ENCODE assay signal across 15 cellular contexts in the genomic region with DNA sequence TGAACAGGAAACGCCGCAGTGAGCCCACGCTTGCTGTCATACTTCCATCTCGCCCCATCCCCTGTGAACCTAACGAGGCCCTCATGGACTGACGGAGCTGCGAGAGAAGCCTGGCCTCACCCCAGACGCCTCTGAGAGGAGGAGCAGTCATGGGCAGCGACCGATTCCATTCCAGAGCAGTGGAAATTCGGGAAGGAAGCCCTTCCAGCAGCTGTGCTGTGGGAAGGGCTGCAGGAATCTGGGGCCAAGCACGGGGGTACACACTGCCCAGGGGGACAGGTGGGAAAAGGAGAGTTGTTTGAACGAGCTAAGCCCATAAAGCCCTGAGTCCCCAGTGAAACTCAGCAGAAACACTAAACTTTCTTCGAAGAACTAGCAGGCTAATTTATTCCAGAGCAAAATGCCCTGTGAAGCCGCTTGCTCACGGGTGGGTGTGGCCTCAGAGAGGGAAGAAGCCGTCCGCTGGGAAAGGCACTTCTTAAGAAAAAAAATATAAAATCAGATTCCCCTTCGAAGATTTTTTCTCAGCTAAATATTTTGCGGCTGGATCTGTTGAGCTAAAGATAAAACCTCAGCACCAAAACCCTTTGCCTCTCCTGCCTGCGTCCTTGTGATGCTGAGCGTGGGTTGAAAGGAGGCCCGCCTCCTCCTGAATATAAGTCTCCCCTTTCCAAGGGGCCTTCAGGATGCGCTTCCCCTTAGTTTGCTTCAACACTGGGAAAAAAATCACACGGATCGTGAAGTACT. TPM values are rescaled to one million over a fixed set of nuclear protein-coding genes. Genes with fewer than 3 reads are reported as not detected.
DNase-seq lines count a peak whose midpoint lies in the region; ATAC-seq, FAIRE-seq and TF ChIP-seq lines count a peak whose summit lies in the region.
"Had no signal": no experiment of that assay in that cellular context is flagged by ENCODE, and none has a peak within 500 bp of the region (broad histone marks: within the 10 kb centered on the region; RNA-seq: fewer than 3 reads in every experiment).

No MANE protein-coding gene starts in this region.

- 55% methylated on average over 26 of the region's 26 CpGs; no CpG with 5 or more reads in 1 of the 2 experiments for WGBS in H1 (ENCODE audit: extremely low coverage in 1 of 2, insufficient coverage in 1 of 2, insufficient read length in 1 of 2, insufficient replicate concordance in 2 of 2, low coverage in 1 of 2, low lambda C conversion rate in 2 of 2, missing lambda C conversion rate in 1 of 2), 2 experiments

- H3K27me3 ChIP-seq in H1 (replicated peaks in 1 of 4; ENCODE audit: control insufficient read depth in 3 of 4, extremely low read depth in 1 of 4, insufficient read depth in 3 of 4, low read length in 3 of 4) = peaks cover 0 to 27% (median 23%) of the 10 kb centered on the region in 4 experiments; a peak in 6 of 7 replicates
- peaks cover 0 to 20% of the 10 kb centered on the region in 2 donors for H3K27me3 ChIP-seq in left lung
- H3K27me3 ChIP-seq in tibial artery = peaks cover 0 to 11% of the 10 kb centered on the region in 2 donors
- H3K27me3 ChIP-seq: breast epithelium, upper lobe of left lung had no signal

- H3K27ac ChIP-seq in H1 (ENCODE audit: low read depth, low read length) (no peak overlapping the region), left lung (no peak overlapping the region), tibial artery (no peak overlapping the region)
- H3K27ac ChIP-seq: breast epithelium, esophagus muscularis mucosa, upper lobe of left lung had no signal

- POLR2A ChIA-PET in H1 (lab: Charles Lee; ENCODE audit: partially characterized antibody) = interaction anchor here (0.7 kb wide), 1 partner anchor 9 kb away, joined by 3 read pairs; no protein-coding TSS in a partner anchor

- no peak overlapping the region for H2BK20ac ChIP-seq in H1 (ENCODE audit: low read length)

- TF ChIP-seq EP300 in H1 (IDR thresholded peaks at IDR 0.05; ENCODE audit: borderline replicate concordance in 1 of 2, low read depth in 2 of 2, low read length in 2 of 2) = no peak

- H2BK120ac ChIP-seq in H1 (replicated peaks; ENCODE audit: low read depth, low read length) = no peak overlapping the region

- H3K14ac ChIP-seq in H1 (ENCODE audit: insufficient read length) = no peak overlapping the region

- peaks cover 0 to 4% of the 10 kb centered on the region in 2 experiments for H4K20me1 ChIP-seq in H1 (replicated peaks in 1 of 2; ENCODE audit: control insufficient read depth in 1 of 2, insufficient read depth in 2 of 2, low read length in 2 of 2)

- H3K36me3 ChIP-seq in H1 (ENCODE audit: control insufficient read depth in 2 of 4, insufficient read depth in 4 of 4, low read length in 3 of 4) = no peaks in the 10 kb centered on the region
- peaks cover 0 to 29% of the 10 kb centered on the region in 2 donors for H3K36me3 ChIP-seq in left lung
- H3K36me3 ChIP-seq in tibial artery = peaks cover 18 to 28% (median 24%) of the 10 kb centered on the region in 3 donors
- H3K36me3 ChIP-seq: breast epithelium had no signal

- no peak overlapping the region for H3K9ac ChIP-seq in H1 (replicated peaks in 1 of 4; ENCODE audit: extremely low read depth in 1 of 4, low read depth in 3 of 4, low read length in 3 of 4)

- H2BK12ac ChIP-seq in H1 (ENCODE audit: low read depth, low read length) = no peak overlapping the region

- H3K4me1 ChIP-seq in H1 (replicated peaks in 1 of 4; ENCODE audit: control insufficient read depth in 3 of 4, insufficient read depth in 4 of 4, low read length in 3 of 4) (peaks cover 0 to 8% (median 3%) of the 10 kb centered on the region in 4 experiments; a peak in 4 of 7 replicates), left lung (peaks cover 0 to 13% of the 10 kb centered on the region in 2 donors), tibial artery (peaks cover 0 to 18% (median 10%) of the 10 kb centered on the region in 4 donors)
- H3K4me1 ChIP-seq: breast epithelium had no signal

- no peak overlapping the region for H4K5ac ChIP-seq in H1 (ENCODE audit: insufficient read length, low read depth, low read length)

- TF ChIP-seq CTCF in H1 (IDR thresholded peaks at IDR 0.05; ENCODE audit: control extremely low read depth in 1 of 3, insufficient read depth in 1 of 3, low read depth in 1 of 3, low read length in 3 of 3) = no peak
- TF ChIP-seq CTCF in left lung (IDR thresholded peaks at IDR 0.05) = no peak
- no peak for TF ChIP-seq CTCF in tibial artery (IDR thresholded peaks at IDR 0.05)

- TF ChIP-seq RAD21 in H1 (IDR thresholded peaks at IDR 0.05 in 1 of 2, conservative IDR thresholded peaks at IDR 0.05 in 1 of 2; ENCODE audit: low read depth in 2 of 2, low read length in 2 of 2) = no peak

- ATAC-seq in left cardiac atrium (peak; percentile 33 to 45), left lung (peak; percentile 21), GM19351 (IDR thresholded peaks at IDR 0.05; ENCODE audit: unreplicated experiment) (no peak)

- H3K79me1 ChIP-seq in H1 (ENCODE audit: low read depth, low read length) = no peaks in the 10 kb centered on the region

- H3K4me3 ChIP-seq in H1 (ENCODE audit: extremely low read depth in 1 of 4, insufficient read depth in 2 of 4, low read depth in 3 of 4, low read length in 4 of 4) = peak overlapping the region; percentile 20 to 59 (median 41)
- H3K4me3 ChIP-seq in left lung = no peak overlapping the region
- peak overlapping the region; percentile 8 for H3K4me3 ChIP-seq in tibial artery
- H3K4me3 ChIP-seq: upper lobe of left lung had no signal

- TF ChIP-seq POLR2A in H1 (IDR thresholded peaks at IDR 0.05; ENCODE audit: control extremely low read depth in 1 of 2, low read depth in 2 of 2, low read length in 2 of 2) = no peak

- no peak overlapping the region for H3K18ac ChIP-seq in H1 (ENCODE audit: extremely low read depth, low read length)

- no peaks in the 10 kb centered on the region for H3K79me2 ChIP-seq in H1 (ENCODE audit: control insufficient read depth in 1 of 2, insufficient read depth in 2 of 2, low read length in 2 of 2)

- DNase-seq in left cardiac atrium (peak; percentile 23), cardiac septum (ENCODE audit: low spot score) (no peak), H1 (ENCODE audit: low read depth in 1 of 2, low spot score in 2 of 2) (no peak), left lung (no peak), tibial artery (no peak), HTR-8/SVneo (ENCODE audit: insufficient read length, low spot score) (no peak), OCI-M1 (lab: John Stamatoyannopoulos, UW) (no peak)
- DNase-seq: GDM1, MV-4-11, NCI-H446 had no signal

- no peak for FAIRE-seq in H1 (lab: Jason Lieb, UNC)
- FAIRE-seq in HTR-8/SVneo (lab: Jason Lieb, UNC) = no peak
- FAIRE-seq: TTC549 had no signal

- no peak overlapping the region for H2AFZ ChIP-seq in H1 (ENCODE audit: low read length)

- H2AK5ac ChIP-seq in H1 (ENCODE audit: low read depth, low read length) = no peak overlapping the region

- peaks cover 5% of the 10 kb centered on the region; the same call in 1 of the 2 replicates for H3K23me2 ChIP-seq in H1 (ENCODE audit: low read depth, low read length)

- no peak overlapping the region for H3K56ac ChIP-seq in H1 (replicated peaks; ENCODE audit: insufficient read length, low read depth, low read length)

- H2BK15ac ChIP-seq in H1 (ENCODE audit: low read length) = no peak overlapping the region

- CTCF ChIA-PET in H1 (lab: Charles Lee; ENCODE audit: partially characterized antibody) = interaction anchor here (1.3 to 1.8 kb wide), 2 partner anchors 12 to 21 kb away, joined by 3 to 4 read pairs; no protein-coding TSS in a partner anchor

- no peak overlapping the region; the same call in 1 of the 2 replicates for H4K8ac ChIP-seq in H1 (ENCODE audit: extremely low read depth, insufficient read depth, low read length)

- no peak overlapping the region for H3K4ac ChIP-seq in H1 (replicated peaks; ENCODE audit: insufficient read length, low read depth, low read length)

- H2BK5ac ChIP-seq in H1 (ENCODE audit: low read depth, low read length) = no peak overlapping the region

- H3K4me2 ChIP-seq in H1 (ENCODE audit: insufficient read depth in 1 of 2, low read depth in 2 of 2, low read length in 2 of 2) = peak overlapping the region; percentile 70 to 90

- H3K9me3 ChIP-seq in H1 (ENCODE audit: insufficient read depth in 2 of 2, low read depth in 1 of 2, low read length in 1 of 2) (peaks cover 6 to 19% of the 10 kb centered on the region in 2 experiments; a peak in 3 of 4 replicates), left lung (peaks cover 0 to 19% of the 10 kb centered on the region in 2 donors), tibial artery (no peaks in the 10 kb centered on the region)
- H3K9me3 ChIP-seq: breast epithelium, esophagus muscularis mucosa, upper lobe of left lung had no signal

- H4K91ac ChIP-seq in H1 (replicated peaks; ENCODE audit: insufficient read length, low read length) = no peak overlapping the region

- intact Hi-C loops in left cardiac atrium (cut with DNase I) = loop anchor here (10.0 kb wide), 2 partner anchors 185 to 315 kb away; no protein-coding TSS in a partner anchor
- intact Hi-C loops in cardiac septum (cut with DNase I) = loop anchor here (10.0 kb wide), 2 partner anchors 185 to 315 kb away; no protein-coding TSS in a partner anchor
- intact Hi-C loops in left lung (cut with DNase I) = no loop called here
- intact Hi-C loops in tibial artery (cut with DNase I; ENCODE audit: low total_unique reads) = loop anchor here (10.0 kb wide), 1 partner anchor 185 kb away; no protein-coding TSS in a partner anchor

- no peak overlapping the region for H3K23ac ChIP-seq in H1 (ENCODE audit: insufficient read length)

RNA-seq across cellular contexts. Expression of gene ANKMY1, which starts 38.2 kb away (rescaled TPM):
- total RNA-seq in left cardiac atrium (1 to 10 TPM; 4.9 to 8.1 TPM), cardiac septum (8.2 TPM), left lung (10 to 100 TPM; 11.8 to 20.1 TPM)
- 4.5 and 5.4 TPM in 2 replicates for total RNA-seq in H1 (2021; fragmentation: NEBNext Ultra II Directional; extraction: Animal tissue kit (Norgen Biotek cat#: 25700))
- polyA plus RNA-seq in H1 (2011; rRNA removed) = 4.8 and 6.4 TPM in 2 replicates
- 5.1 TPM for polyA plus RNA-seq in H1 (2011; cell fraction: cytosol; rRNA removed)
- 10.3 TPM for polyA plus RNA-seq in H1 (2011; cell fraction: nucleus; rRNA removed)
- 3.3 to 4.5 TPM (median 4.0 TPM) in 4 replicates for polyA plus RNA-seq in H1 (2012, experiment 1 of 2)
- 4.1 TPM for polyA plus RNA-seq in H1 (2012, experiment 2 of 2)
- polyA plus RNA-seq in H1 (2013, experiment 1 of 2) = 1.4 TPM
- polyA plus RNA-seq in H1 (2013, experiment 2 of 2) = 2.1 TPM
- polyA minus RNA-seq in H1 (2011; rRNA and poly(A)+ RNA removed) = 8.1 and 10.0 TPM in 2 replicates
- polyA minus RNA-seq in H1 (2011; cell fraction: cytosol; rRNA and poly(A)+ RNA removed) = 3.9 TPM
- 15.7 TPM for polyA minus RNA-seq in H1 (2011; cell fraction: nucleus; rRNA and poly(A)+ RNA removed)

RNA-seq across cellular contexts. Expression of gene DUSP28, which starts 40.6 kb away (rescaled TPM):
- total RNA-seq in left cardiac atrium (1 to 10 TPM; 8.1 to 8.2 TPM), cardiac septum (9.7 TPM), left lung (1 to 10 TPM; 2.4 to 3.5 TPM)
- total RNA-seq in H1 (2021; fragmentation: NEBNext Ultra II Directional; extraction: Animal tissue kit (Norgen Biotek cat#: 25700)) = 1.3 and 2.1 TPM in 2 replicates
- polyA plus RNA-seq in H1 (2011; rRNA removed) = 2.3 and 3.3 TPM in 2 replicates
- polyA plus RNA-seq in H1 (2011; cell fraction: cytosol; rRNA removed) = 2.8 TPM
- 2.2 TPM for polyA plus RNA-seq in H1 (2011; cell fraction: nucleus; rRNA removed)
- polyA plus RNA-seq in H1 (2012, experiment 1 of 2) = 1.6 to 2.9 TPM (median 1.9 TPM) in 4 replicates
- 2.8 TPM for polyA plus RNA-seq in H1 (2012, experiment 2 of 2)
- 1.5 TPM for polyA plus RNA-seq in H1 (2013, experiment 1 of 2)
- 1.8 TPM for polyA plus RNA-seq in H1 (2013, experiment 2 of 2)
- polyA minus RNA-seq in H1 (2011; rRNA and poly(A)+ RNA removed) = 1.1 and 4.7 TPM in 2 replicates
- polyA minus RNA-seq in H1 (2011; cell fraction: cytosol; rRNA and poly(A)+ RNA removed) = 0.88 TPM
- polyA minus RNA-seq in H1 (2011; cell fraction: nucleus; rRNA and poly(A)+ RNA removed) = 7.1 TPM

RNA-seq across cellular contexts. Expression of gene RNPEPL1, which starts 48.7 kb away (rescaled TPM):
- 10 to 100 TPM; 47.3 to 67.6 TPM for total RNA-seq in left cardiac atrium
- total RNA-seq in cardiac septum = 73.8 TPM
- 11.3 and 11.7 TPM in 2 replicates for total RNA-seq in H1 (2021; fragmentation: NEBNext Ultra II Directional; extraction: Animal tissue kit (Norgen Biotek cat#: 25700))
- 9.0 and 13.5 TPM in 2 replicates for polyA plus RNA-seq in H1 (2011; rRNA removed)
- 7.2 TPM for polyA plus RNA-seq in H1 (2011; cell fraction: cytosol; rRNA removed)
- 23.2 TPM for polyA plus RNA-seq in H1 (2011; cell fraction: nucleus; rRNA removed)
- 7.1 to 11.6 TPM (median 11.6 TPM) in 4 replicates for polyA plus RNA-seq in H1 (2012, experiment 1 of 2)
- 12.3 TPM for polyA plus RNA-seq in H1 (2012, experiment 2 of 2)
- polyA plus RNA-seq in H1 (2013, experiment 1 of 2) = 7.8 TPM
- polyA plus RNA-seq in H1 (2013, experiment 2 of 2) = 8.7 TPM
- 3.0 and 3.4 TPM in 2 replicates for polyA minus RNA-seq in H1 (2011; rRNA and poly(A)+ RNA removed)
- 11.2 TPM for polyA minus RNA-seq in H1 (2011; cell fraction: cytosol; rRNA and poly(A)+ RNA removed)
- 10.5 TPM for polyA minus RNA-seq in H1 (2011; cell fraction: nucleus; rRNA and poly(A)+ RNA removed)
- 10 to 100 TPM; 89.3 to 99.2 TPM for total RNA-seq in left lung

Comparison
In these comparisons a context has a peak if more than half of its experiments do, and no peak if none do; other contexts are left out.
1. H3K4me3 ChIP-seq: peak in H1 (4 of 4) and tibial artery (2 of 2); none in left lung (0 of 2).
2. intact Hi-C loops: an anchor here in left cardiac atrium (10.0 kb wide), cardiac septum (10.0 kb wide) and tibial artery (10.0 kb wide); none called in left lung.